Comparison of ENCODE assay signal across 1 cellular context in genomic region chr4:121998024-121998423, GRCh38.
TF ChIP-seq lines count a peak whose summit lies in the region.

No MANE protein-coding gene starts in this region.

TF ChIP-seq in SK-N-SH, 30 proteins besides CTCF, POLR2A, EP300 and RAD21 (continued from another document):
- TF ChIP-seq PBX3 (IDR thresholded peaks at IDR 0.05): no peak
- no peak for TF ChIP-seq FOSL2 (IDR thresholded peaks at IDR 0.05; ENCODE audit: borderline replicate concordance, low read depth)
- no peak for TF ChIP-seq NRF1 (IDR thresholded peaks at IDR 0.05; ENCODE audit: low read depth, low read length)
- no peak for TF ChIP-seq USF1 (IDR thresholded peaks at IDR 0.05; ENCODE audit: borderline replicate concordance, low read depth)
- no peak for TF ChIP-seq TEAD4 (IDR thresholded peaks at IDR 0.05; ENCODE audit: borderline replicate concordance, insufficient read depth)
- no peak for TF ChIP-seq FOXJ3 (CRISPR knock-in tag; IDR thresholded peaks at IDR 0.05)
- TF ChIP-seq POLR2AphosphoS5 (IDR thresholded peaks at IDR 0.05; ENCODE audit: low read depth, low read length): no peak
- TF ChIP-seq NFIC (IDR thresholded peaks at IDR 0.05; ENCODE audit: borderline replicate concordance): no peak
- TF ChIP-seq TCF12 (IDR thresholded peaks at IDR 0.05): no peak
